8 cellular contexts compared by ENCODE assay signal in the genomic region with DNA sequence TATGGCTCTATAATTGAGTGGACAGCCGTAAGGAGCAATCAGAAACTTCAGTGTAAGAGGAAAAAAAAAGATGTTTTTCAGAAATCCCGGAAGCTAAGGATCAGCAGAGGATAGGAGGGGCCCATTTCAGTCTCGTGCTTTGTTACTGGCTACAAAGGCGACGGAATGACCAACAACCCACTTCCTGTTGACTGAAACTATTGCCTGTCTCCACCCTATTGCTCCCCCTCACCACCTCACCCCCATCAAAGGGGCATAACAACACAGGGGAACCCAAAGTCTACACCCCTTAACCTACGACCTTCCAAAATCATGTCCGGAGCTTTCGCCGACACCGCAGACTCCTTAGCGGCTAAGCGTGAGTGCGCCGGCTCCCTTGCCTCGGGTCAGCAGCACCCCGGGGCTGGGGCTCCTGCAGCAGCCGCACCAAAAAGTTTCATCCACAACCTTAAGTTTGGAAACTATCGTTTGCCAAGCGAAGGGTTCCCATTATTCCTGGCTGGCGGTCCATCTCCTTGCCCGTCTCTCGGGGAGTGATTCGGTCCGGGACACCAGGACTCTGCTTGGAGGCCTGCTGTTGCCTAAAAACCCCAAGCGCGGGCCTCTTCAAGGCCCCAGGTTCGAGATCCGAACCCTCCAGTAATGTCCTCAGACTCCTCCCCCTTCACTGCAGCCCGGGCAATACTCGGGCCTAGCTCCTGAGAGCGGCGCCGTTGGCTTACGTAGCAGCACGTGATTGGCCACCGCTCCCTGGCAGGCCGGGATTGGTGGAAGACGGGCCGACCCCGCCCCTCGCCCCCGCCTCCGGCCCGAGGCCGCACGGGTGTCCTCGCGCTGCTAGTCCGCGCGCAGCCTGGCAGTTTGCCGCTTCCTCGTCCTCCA. TPM values are rescaled to one million over a fixed set of nuclear protein-coding genes. Genes with fewer than 3 reads are reported as not detected.
DNase-seq lines count a peak whose midpoint lies in the region; ATAC-seq and TF ChIP-seq lines count a peak whose summit lies in the region.

TSS of gene TPP2 (plus strand) at position 840 of the 882 bp plus-strand sequence. CDS start 53 bp downstream, outside the sequence.

- H3K4me1 Mint-ChIP-seq in GM23338 (peaks cover 46% of the 10 kb centered on the region), naive B cell (peaks cover 49 to 66% (median 62%) of the 10 kb centered on the region in 3 donors)
- H3K4me1 Mint-ChIP-seq in stimulated activated memory B cell treated with anti-CD40 and anti-IgM and Interleukin-4, amounts not matched to agents 10 μg/mL and 1 μg/mL and 100 μg/mL, for 72 hours, result peaks cover 64% of the 10 kb centered on the region

- peak within 1 kb of the TSS; percentile 80; the same call in 1 of the 2 replicates for H2AFZ ChIP-seq in GM23338

- H3K4me1 ChIP-seq in DOHH2 (ENCODE audit: control insufficient read depth, low read length) (peaks cover 45% of the 10 kb centered on the region), GM23338 (ENCODE audit: insufficient read depth) (peaks cover 51% of the 10 kb centered on the region)

- H3K4me2 ChIP-seq in DOHH2 (ENCODE audit: low read length), result peak within 1 kb of the TSS; percentile 95
- peak within 1 kb of the TSS; percentile 95 for H3K4me2 ChIP-seq in GM23338

- peaks cover 30% of the 10 kb centered on the region for H3K36me3 ChIP-seq in DOHH2 (ENCODE audit: control insufficient read depth, low read length)
- no peaks in the 10 kb centered on the region for H3K36me3 ChIP-seq in GM23338 (ENCODE audit: insufficient read depth)

- H4K20me1 ChIP-seq in DOHH2 (ENCODE audit: control insufficient read depth, insufficient read depth, low read depth, low read length) (peaks cover 22% of the 10 kb centered on the region), GM23338 (replicated peaks; ENCODE audit: insufficient read depth) (peaks cover 31% of the 10 kb centered on the region)

- H3K4me3 ChIP-seq in DOHH2 (ENCODE audit: low read length) (peak within 1 kb of the TSS; percentile 99), GM23338 (peak within 1 kb of the TSS; percentile 79)

- H3K4me3 Mint-ChIP-seq in GM23338, result peak within 1 kb of the TSS; percentile 86
- peak within 1 kb of the TSS; percentile 97 to 100 (median 99) for H3K4me3 Mint-ChIP-seq in naive B cell
- peak within 1 kb of the TSS; percentile 86 for H3K4me3 Mint-ChIP-seq in stimulated activated memory B cell treated with anti-CD40 and anti-IgM and Interleukin-4, amounts not matched to agents 10 μg/mL and 1 μg/mL and 100 μg/mL, for 72 hours

- H3K27me3 ChIP-seq in DOHH2 (ENCODE audit: control insufficient read depth, low read length) (no peaks in the 10 kb centered on the region), GM23338 (ENCODE audit: insufficient read depth) (no peaks in the 10 kb centered on the region)

- TF ChIP-seq CTCF in DOHH2 (IDR thresholded peaks at IDR 0.05; ENCODE audit: low read depth, low read length, poor library complexity, severe bottlenecking) (no peak), GM23338 (conservative IDR thresholded peaks at IDR 0.05; ENCODE audit: low read depth in 2 of 2) (no peak)

- H3K27me3 Mint-ChIP-seq in GM23338 (ENCODE audit: insufficient read depth, low read depth, poor library complexity) (peaks cover 12% of the 10 kb centered on the region), naive B cell (no peaks in the 10 kb centered on the region)
- H3K27me3 Mint-ChIP-seq in stimulated activated memory B cell treated with anti-CD40 and anti-IgM and Interleukin-4, amounts not matched to agents 10 μg/mL and 1 μg/mL and 100 μg/mL, for 72 hours, result no peaks in the 10 kb centered on the region

- ATAC-seq in GM23338 (peak; percentile 86), naive B cell (ENCODE audit: low read depth in 2 of 2) (peak; percentile 87 to 88)
- ATAC-seq in stimulated activated memory B cell treated with anti-CD40 and anti-IgM and Interleukin-4, amounts not matched to agents 10 μg/mL and 1 μg/mL and 100 μg/mL, for 72 hours, result peak; percentile 98

- H3K27ac Mint-ChIP-seq in GM23338 (peak within 1 kb of the TSS; percentile 99), naive B cell (peak within 1 kb of the TSS; percentile 99 to 100 (median 100))
- peak within 1 kb of the TSS; percentile 99 for H3K27ac Mint-ChIP-seq in stimulated activated memory B cell treated with anti-CD40 and anti-IgM and Interleukin-4, amounts not matched to agents 10 μg/mL and 1 μg/mL and 100 μg/mL, for 72 hours

- H3K9me3 Mint-ChIP-seq in GM23338, result no peaks in the 10 kb centered on the region
- H3K9me3 Mint-ChIP-seq in naive B cell, result no peaks in the 10 kb centered on the region
- H3K9me3 Mint-ChIP-seq in stimulated activated memory B cell treated with anti-CD40 and anti-IgM and Interleukin-4, amounts not matched to agents 10 μg/mL and 1 μg/mL and 100 μg/mL, for 72 hours, result no peaks in the 10 kb centered on the region

- H3K36me3 Mint-ChIP-seq in GM23338 (ENCODE audit: low read depth) (peaks cover 3% of the 10 kb centered on the region; the same call in 1 of the 3 replicates), naive B cell (no peaks in the 10 kb centered on the region)
- peaks cover 3% of the 10 kb centered on the region for H3K36me3 Mint-ChIP-seq in stimulated activated memory B cell treated with anti-CD40 and anti-IgM and Interleukin-4, amounts not matched to agents 10 μg/mL and 1 μg/mL and 100 μg/mL, for 72 hours

- H3K79me2 ChIP-seq in DOHH2 (ENCODE audit: control insufficient read depth, low read length) (peaks cover 66% of the 10 kb centered on the region), GM23338 (replicated peaks; ENCODE audit: insufficient read depth) (peaks cover 64% of the 10 kb centered on the region)

- peak; percentile 98 for DNase-seq in GM23338 (ENCODE audit: low spot score)
- peak; percentile 97 for DNase-seq in LHCN-M2 (ENCODE audit: low read depth)
- peak; percentile 98 for DNase-seq in RPMI8226
- DNase-seq in activated T-helper 1 cell treated with anti-CD3 and anti-CD28 coated beads, Interleukin-2, amount 50 U/mL, for 16 hours (ENCODE audit: low read depth in 1 of 2, low spot score in 1 of 2), result peak; percentile 97 to 98
- peak; percentile 99 for DNase-seq in fibroblast of gingiva (ENCODE audit: low read depth)
- DNase-seq in naive B cell, result peak; percentile 97

- H3F3A ChIP-seq in DOHH2 (ENCODE audit: control insufficient read depth, insufficient read depth) (peaks cover 12% of the 10 kb centered on the region), GM23338 (replicated peaks; ENCODE audit: low read depth) (no peaks in the 10 kb centered on the region)

- no peaks in the 10 kb centered on the region for H3K9me3 ChIP-seq in DOHH2 (ENCODE audit: control insufficient read depth, insufficient read depth, low read length)

- H3K9me2 ChIP-seq in DOHH2 (replicated peaks; ENCODE audit: control insufficient read depth, low read length) (no peaks in the 10 kb centered on the region), GM23338 (ENCODE audit: insufficient read depth) (no peaks in the 10 kb centered on the region)

- H3K27ac ChIP-seq in DOHH2 (ENCODE audit: low read depth, low read length), result peak within 1 kb of the TSS; percentile 88
- peak within 1 kb of the TSS; percentile 94 for H3K27ac ChIP-seq in GM23338 (ENCODE audit: low read depth)

TF ChIP-seq in GM23338, 12 proteins besides CTCF, POLR2A, EP300 and RAD21:
- TF ChIP-seq REST (IDR thresholded peaks at IDR 0.05; ENCODE audit: unreplicated experiment), result no peak
- TF ChIP-seq, protein P1, sequence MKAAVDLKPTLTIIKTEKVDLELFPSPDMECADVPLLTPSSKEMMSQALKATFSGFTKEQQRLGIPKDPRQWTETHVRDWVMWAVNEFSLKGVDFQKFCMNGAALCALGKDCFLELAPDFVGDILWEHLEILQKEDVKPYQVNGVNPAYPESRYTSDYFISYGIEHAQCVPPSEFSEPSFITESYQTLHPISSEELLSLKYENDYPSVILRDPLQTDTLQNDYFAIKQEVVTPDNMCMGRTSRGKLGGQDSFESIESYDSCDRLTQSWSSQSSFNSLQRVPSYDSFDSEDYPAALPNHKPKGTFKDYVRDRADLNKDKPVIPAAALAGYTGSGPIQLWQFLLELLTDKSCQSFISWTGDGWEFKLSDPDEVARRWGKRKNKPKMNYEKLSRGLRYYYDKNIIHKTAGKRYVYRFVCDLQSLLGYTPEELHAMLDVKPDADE (IDR thresholded peaks at IDR 0.05), result peak; percentile 42
- TF ChIP-seq POLR2AphosphoS5 (IDR thresholded peaks at IDR 0.05; ENCODE audit: low read depth), result peak; percentile 99
- peak; percentile 96 for TF ChIP-seq CREB1 (CRISPR knock-in tag; IDR thresholded peaks at IDR 0.05; ENCODE audit: low read depth)
TF ChIP-seq in GM23338: peak in this region for 3.

RNA-seq across cellular contexts. Expression of gene TPP2, which starts in this region (rescaled TPM):
- total RNA-seq in GM23338 (2014; rRNA removed; shearing (Covaris generic)), result 91.9 and 111 TPM in 2 replicates
- polyA plus RNA-seq in GM23338 (2016; fragmentation: Nextera tagmentation; extraction: Ambion mirVana) (47.2 and 56.6 TPM in 2 replicates), naive B cell (ENCODE audit: low read depth in 6 of 6) (10 to 100 TPM; 11.8 to 29.0 (median 27.1) TPM)
- 56.9 and 57.3 TPM in 2 replicates for total RNA-seq in LHCN-M2 (2014; rRNA removed)
- polyA plus RNA-seq in LHCN-M2 (2012), result 9.7 TPM

Comparison
In these comparisons a context has a peak if more than half of its experiments do, and no peak if none do; other contexts are left out.
1. Peak in every context shown above with its lines: DNase-seq, ATAC-seq, H3K4me3 ChIP-seq and H3K27ac ChIP-seq.